Comparison of ENCODE assay signal across 26 cellular contexts in the genomic region with DNA sequence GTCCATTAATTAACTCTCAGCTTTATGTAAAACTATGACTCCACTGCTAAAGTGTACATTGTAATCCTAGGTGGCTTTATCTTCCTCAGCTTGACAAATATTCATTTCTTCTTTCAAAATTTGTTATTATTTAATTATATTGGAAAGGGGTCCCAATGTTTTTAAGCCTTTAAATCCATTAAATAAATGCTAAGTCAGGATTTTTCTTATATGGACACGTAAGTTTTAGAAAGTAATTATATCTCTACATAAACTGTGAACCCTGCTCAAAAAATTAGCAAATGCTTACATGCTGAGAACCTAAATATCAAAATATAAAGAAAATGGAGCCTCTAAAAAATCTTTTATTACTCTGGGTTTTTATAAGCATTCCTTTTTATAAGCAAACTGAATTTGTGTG.
DNase-seq lines count a peak whose midpoint lies in the region; ATAC-seq, FAIRE-seq and TF ChIP-seq lines count a peak whose summit lies in the region.
"Had no signal": no experiment of that assay in that cellular context is flagged by ENCODE, and none has a peak within 500 bp of the region (broad histone marks: within the 10 kb centered on the region; RNA-seq: fewer than 3 reads in every experiment).

No MANE protein-coding gene starts in this region.

- 2% methylated on average over 1 of the region's 1 CpG for WGBS in K562 (ENCODE audit: insufficient coverage, low coverage, missing lambda C conversion rate)

- H3K36me3 ChIP-seq in DND-41 (ENCODE audit: insufficient read depth, low read length), result no peaks in the 10 kb centered on the region
- no peaks in the 10 kb centered on the region for H3K36me3 ChIP-seq in SJCRH30
- no peaks in the 10 kb centered on the region for H3K36me3 ChIP-seq in K562 (ENCODE audit: control insufficient read depth, insufficient read depth, low read length)
- H3K36me3 ChIP-seq: BLaER1 treated with 17β-estradiol and CSF1 and Interleukin-3, amounts not matched to agents 10 nM and 100 nM had no signal

- no peak for TF ChIP-seq CTCF in DND-41 (IDR thresholded peaks at IDR 0.05; ENCODE audit: borderline replicate concordance, extremely low read depth, low read length, poor library complexity, severe bottlenecking)
- no peak for TF ChIP-seq CTCF in K562 (IDR thresholded peaks at IDR 0.05 in 2 of 3, conservative IDR thresholded peaks at IDR 0.05 in 1 of 3; ENCODE audit: insufficient read depth in 2 of 3, low read depth in 1 of 3, low read length in 3 of 3)
- no peak for TF ChIP-seq CTCF in osteocyte (IDR thresholded peaks at IDR 0.05)

- no peak for DNase-seq in DND-41
- no peak for DNase-seq in SJCRH30
- DNase-seq in K562 (ENCODE audit: extremely low read depth in 1 of 4, low spot score in 3 of 4), result no peak
- DNase-seq in osteocyte (ENCODE audit: extremely low spot score, unreplicated experiment), result no peak
- DNase-seq in activated CD4-positive, alpha-beta memory T cell treated with anti-CD3 and anti-CD28 coated beads, Interleukin-2, amount 10 ng/mL, durations not matched to agents 7 days and 5 days, result no peak
- no peak for DNase-seq in T-helper 1 cell
- DNase-seq: AML-193; Caco-2; Calu3; CD4-positive, alpha-beta T cell; CD8-positive, alpha-beta T cell; DMS79 treated with DMSO at 0.1 percent for 48 hours; EL; GDM1 had no signal

- H3K4me3 Mint-ChIP-seq in osteocyte (ENCODE audit: unreplicated experiment), result no peak overlapping the region
- no peak overlapping the region for H3K4me3 Mint-ChIP-seq in activated CD4-positive, alpha-beta memory T cell treated with anti-CD3 and anti-CD28 coated beads, Interleukin-2, amount 10 ng/mL, durations not matched to agents 7 days and 5 days
- H3K4me3 Mint-ChIP-seq: B cell; CD4-positive, alpha-beta T cell; CD8-positive, alpha-beta T cell had no signal

- BruUV-seq in K562 (replicated peaks; lab: Mats Ljungman, UMichigan), result no TSS peak

- ATAC-seq in DND-41 (ENCODE audit: insufficient read depth, low read depth), result no peak
- no peak for ATAC-seq in K562
- ATAC-seq in GM18868 (IDR thresholded peaks at IDR 0.05; ENCODE audit: unreplicated experiment), result no peak
- no peak for ATAC-seq in HG03460 (IDR thresholded peaks at IDR 0.05; ENCODE audit: unreplicated experiment)
- ATAC-seq: A549; CD8-positive, alpha-beta T cell; GM12878 had no signal

- no peak for FAIRE-seq in K562 (lab: Jason Lieb, UNC)
- FAIRE-seq: A549, D721Med, GM12878, GM12892, GM18507, GM19239 had no signal

- TF ChIP-seq POLR2A in K562 (conservative IDR thresholded peaks at IDR 0.05), result no peak

- no peaks in the 10 kb centered on the region for H3K36me3 Mint-ChIP-seq in osteocyte (ENCODE audit: unreplicated experiment)
- H3K36me3 Mint-ChIP-seq in activated CD4-positive, alpha-beta memory T cell treated with anti-CD3 and anti-CD28 coated beads, Interleukin-2, amount 10 ng/mL, durations not matched to agents 7 days and 5 days (ENCODE audit: low read depth), result no peaks in the 10 kb centered on the region
- H3K36me3 Mint-ChIP-seq: CD8-positive, alpha-beta T cell had no signal

- H3K79me2 ChIP-seq in DND-41 (ENCODE audit: insufficient read depth, low read length) (no peaks in the 10 kb centered on the region), K562 (ENCODE audit: control insufficient read depth, insufficient read depth, low read length) (no peaks in the 10 kb centered on the region)

- H3K27ac ChIP-seq in DND-41 (ENCODE audit: low read length) (peak overlapping the region; percentile 92), SJCRH30 (peak overlapping the region; percentile 85), K562 (ENCODE audit: extremely low read depth, low read depth, low read length) (no peak overlapping the region)
- H3K27ac ChIP-seq: 22Rv1; A549; BLaER1 treated with 17β-estradiol and CSF1 and Interleukin-3, amounts not matched to agents 10 nM and 100 nM; C4-2B had no signal

- H3K27ac Mint-ChIP-seq in osteocyte (ENCODE audit: unreplicated experiment), result peak overlapping the region; percentile 89
- no peak overlapping the region for H3K27ac Mint-ChIP-seq in activated CD4-positive, alpha-beta memory T cell treated with anti-CD3 and anti-CD28 coated beads, Interleukin-2, amount 10 ng/mL, durations not matched to agents 7 days and 5 days
- H3K27ac Mint-ChIP-seq: B cell; CD4-positive, alpha-beta T cell; CD8-positive, alpha-beta T cell had no signal

- peaks cover 13% of the 10 kb centered on the region for H3K9me3 Mint-ChIP-seq in osteocyte (ENCODE audit: unreplicated experiment)
- no peaks in the 10 kb centered on the region for H3K9me3 Mint-ChIP-seq in activated CD4-positive, alpha-beta memory T cell treated with anti-CD3 and anti-CD28 coated beads, Interleukin-2, amount 10 ng/mL, durations not matched to agents 7 days and 5 days

- H2AFZ ChIP-seq in DND-41 (ENCODE audit: low read depth, low read length) (peak overlapping the region; percentile 63; the same call in 1 of the 2 replicates), K562 (ENCODE audit: low read depth, low read length) (no peak overlapping the region)

- H3K9me3 ChIP-seq in DND-41 (ENCODE audit: insufficient read depth, low read length, severe bottlenecking), result peaks cover 7% of the 10 kb centered on the region
- no peaks in the 10 kb centered on the region for H3K9me3 ChIP-seq in SJCRH30 (replicated peaks)
- no peaks in the 10 kb centered on the region for H3K9me3 ChIP-seq in K562 (replicated peaks; ENCODE audit: control insufficient read depth, insufficient read depth, low read depth, low read length)
- H3K9me3 ChIP-seq: A549 had no signal

- POLR2A ChIA-PET in K562 (lab: Yijun Ruan, JAX), result interaction anchor here (0.8 kb wide), 1 partner anchor 15 kb away, joined by 3 read pairs; no protein-coding TSS in a partner anchor
- POLR2A ChIA-PET in activated CD4-positive, alpha-beta memory T cell treated with anti-CD3 and anti-CD28 coated beads, Interleukin-2, amount 10 ng/mL, durations not matched to agents 7 days and 5 days (lab: Charles Lee), result no interaction called here

- H3K9ac ChIP-seq in DND-41 (ENCODE audit: low read depth, low read length) (peak overlapping the region; percentile 41), K562 (ENCODE audit: insufficient read depth in 1 of 2, low read depth in 2 of 2, low read length in 2 of 2) (no peak overlapping the region)
- H3K9ac ChIP-seq: BLaER1 treated with 17β-estradiol and CSF1 and Interleukin-3, amounts not matched to agents 10 nM and 100 nM had no signal

- H3K4me1 ChIP-seq in DND-41 (ENCODE audit: insufficient read depth, low read length), result peaks cover 39% of the 10 kb centered on the region
- H3K4me1 ChIP-seq in SJCRH30, result peaks cover 25% of the 10 kb centered on the region
- no peaks in the 10 kb centered on the region for H3K4me1 ChIP-seq in K562 (replicated peaks in 1 of 2; ENCODE audit: control insufficient read depth in 2 of 2, insufficient read depth in 2 of 2, low read length in 2 of 2)
- H3K4me1 ChIP-seq: A549; BLaER1 treated with 17β-estradiol and CSF1 and Interleukin-3, amounts not matched to agents 10 nM and 100 nM; Caco-2 had no signal

- no peak for TF ChIP-seq EP300 in K562 (IDR thresholded peaks at IDR 0.05; ENCODE audit: low read length)

- no peak for TF ChIP-seq RAD21 in K562 (CRISPR knock-in tag; conservative IDR thresholded peaks at IDR 0.05 in 1 of 2, IDR thresholded peaks at IDR 0.05 in 1 of 2)

- peaks cover 25% of the 10 kb centered on the region for H3K4me1 Mint-ChIP-seq in osteocyte (ENCODE audit: unreplicated experiment)
- H3K4me1 Mint-ChIP-seq in activated CD4-positive, alpha-beta memory T cell treated with anti-CD3 and anti-CD28 coated beads, Interleukin-2, amount 10 ng/mL, durations not matched to agents 7 days and 5 days, result peaks cover 5% of the 10 kb centered on the region
- H3K4me1 Mint-ChIP-seq: B cell had no signal

- no peak overlapping the region for H3K4me3 ChIP-seq in DND-41 (ENCODE audit: low read depth in 1 of 2, low read length in 2 of 2)
- H3K4me3 ChIP-seq in SJCRH30, result no peak overlapping the region
- no peak overlapping the region for H3K4me3 ChIP-seq in K562
- H3K4me3 ChIP-seq: A549; BLaER1 treated with 17β-estradiol and CSF1 and Interleukin-3, amounts not matched to agents 10 nM and 100 nM; GM12878 had no signal

- H3K4me2 ChIP-seq in DND-41 (ENCODE audit: insufficient read depth, low read length) (peak overlapping the region; percentile 55), K562 (ENCODE audit: insufficient read depth, low read length) (no peak overlapping the region)
- H3K4me2 ChIP-seq: A549 had no signal

- H3K9me1 ChIP-seq in K562 (ENCODE audit: control insufficient read depth, insufficient read depth, low read length), result no peaks in the 10 kb centered on the region

- H4K20me1 ChIP-seq in DND-41 (ENCODE audit: insufficient read depth, low read length) (no peaks in the 10 kb centered on the region), K562 (replicated peaks; ENCODE audit: control insufficient read depth, insufficient read depth, low read length) (no peaks in the 10 kb centered on the region)
- H4K20me1 ChIP-seq: BLaER1 treated with 17β-estradiol and CSF1 and Interleukin-3, amounts not matched to agents 10 nM and 100 nM had no signal

- in situ Hi-C loops in K562 (cut with MboI), result no loop called here

- no peaks in the 10 kb centered on the region for H3K27me3 ChIP-seq in DND-41 (ENCODE audit: insufficient read depth, low read length, poor library complexity)
- no peaks in the 10 kb centered on the region for H3K27me3 ChIP-seq in SJCRH30
- no peaks in the 10 kb centered on the region; a peak in 1 of 5 replicates for H3K27me3 ChIP-seq in K562 (ENCODE audit: control insufficient read depth in 2 of 2, insufficient read depth in 2 of 2, low read length in 2 of 2)
- H3K27me3 ChIP-seq: BLaER1 treated with 17β-estradiol and CSF1 and Interleukin-3, amounts not matched to agents 10 nM and 100 nM had no signal

- CTCF ChIA-PET in K562 (lab: Yijun Ruan, JAX; ENCODE audit: low intra/inter-chr PET ratio), result no interaction called here
- CTCF ChIA-PET in activated CD4-positive, alpha-beta memory T cell treated with anti-CD3 and anti-CD28 coated beads, Interleukin-2, amount 10 ng/mL, durations not matched to agents 7 days and 5 days (lab: Charles Lee), result no interaction called here

- H3K27me3 Mint-ChIP-seq in osteocyte (ENCODE audit: unreplicated experiment), result no peaks in the 10 kb centered on the region
- peaks cover 4% of the 10 kb centered on the region for H3K27me3 Mint-ChIP-seq in activated CD4-positive, alpha-beta memory T cell treated with anti-CD3 and anti-CD28 coated beads, Interleukin-2, amount 10 ng/mL, durations not matched to agents 7 days and 5 days
- H3K27me3 Mint-ChIP-seq: B cell had no signal

- intact Hi-C loops in K562 (cut with micrococcal nuclease), result no loop called here

TF ChIP-seq in K562, 482 proteins besides CTCF, POLR2A, EP300 and RAD21 (continues in another document):
- TF ChIP-seq PHB2 (IDR thresholded peaks at IDR 0.05; ENCODE audit: low read depth), result no peak
- no peak for TF ChIP-seq DPF2 (IDR thresholded peaks at IDR 0.05)
- TF ChIP-seq ZNF316 (IDR thresholded peaks at IDR 0.05), result peak; percentile 91
- TF ChIP-seq HNRNPL (IDR thresholded peaks at IDR 0.05; ENCODE audit: low read depth, low read length), result no peak
- TF ChIP-seq ZNF12 (CRISPR knock-in tag; IDR thresholded peaks at IDR 0.05), result no peak
- TF ChIP-seq PURB (CRISPR knock-in tag; IDR thresholded peaks at IDR 0.05; ENCODE audit: low read depth), result no peak
- no peak for TF ChIP-seq ZNF445 (CRISPR knock-in tag; IDR thresholded peaks at IDR 0.05; ENCODE audit: low read depth)
- TF ChIP-seq MXI1 (IDR thresholded peaks at IDR 0.05; ENCODE audit: low read depth, low read length), result no peak
- no peak for TF ChIP-seq KLF16 (IDR thresholded peaks at IDR 0.05)
